ENCODE assay signal across 19 cellular contexts in genomic region chr19:18218600-18218999, GRCh38.
"Had no signal": no experiment of that assay in that cellular context is flagged by ENCODE, and none has a peak within 500 bp of the region (broad histone marks: within the 10 kb centered on the region; RNA-seq: fewer than 3 reads in every experiment).

No MANE protein-coding gene starts in this region.

- H3K36me3 ChIP-seq: MG63 had no signal

- H3K27me3 ChIP-seq: MG63 had no signal

- H3K9me3 ChIP-seq: MG63 had no signal

- H3K4me3 ChIP-seq: MG63 had no signal

- DNase-seq: Karpas-422, KG1, MG63, NCI-H1092, NCI-H1105 treated with DMSO at 0.1 percent for 48 hours, NCI-H1436, NCI-H187, NCI-H2029, NCI-H2081 treated with DMSO at 0.1 percent for 48 hours, NCI-H2171, NCI-H226, NCI-H446, NCI-H510A, NCI-H524 treated with DMSO at 0.1 percent for 48 hours, NCI-H69, NCI-H774, Right ventricle myocardium superior, RPMI8226, SIG-M5 had no signal
